Comparison of ENCODE assay signal across 8 cellular contexts in the genomic region with DNA sequence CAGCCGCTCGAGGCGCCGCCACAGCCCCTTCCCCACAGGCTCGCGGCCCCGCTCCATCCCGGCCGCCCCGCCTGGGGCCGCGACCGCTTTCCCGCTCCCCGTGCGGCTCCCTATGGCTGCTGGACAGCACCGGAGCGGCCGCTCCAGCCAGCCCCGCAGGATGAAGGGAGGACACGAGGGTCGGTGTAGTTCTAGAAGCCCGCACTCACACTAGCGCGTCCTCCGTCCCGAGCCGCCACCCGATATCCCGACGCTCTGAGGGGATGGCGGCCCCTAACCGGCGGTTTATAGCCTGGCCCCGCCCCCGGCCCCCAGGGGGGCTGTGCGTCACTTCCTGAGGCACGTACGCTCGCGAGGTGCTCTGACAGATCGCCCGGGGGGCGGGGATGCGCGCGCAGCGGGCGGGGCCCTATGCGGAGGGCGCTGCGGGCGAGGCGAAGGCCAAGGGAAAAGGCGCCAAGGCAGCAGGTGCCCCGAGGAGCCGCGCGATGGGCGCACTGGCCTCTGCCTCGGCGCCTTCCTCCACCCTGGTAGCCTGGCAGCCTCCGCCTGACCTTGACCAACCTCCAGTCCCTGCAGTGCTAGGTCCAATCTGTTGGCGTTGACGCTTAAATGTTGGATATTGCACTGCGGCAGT. TPM values are rescaled to one million over a fixed set of nuclear protein-coding genes. Genes with fewer than 3 reads are reported as not detected.
DNase-seq lines count a peak whose midpoint lies in the region; ATAC-seq, FAIRE-seq and TF ChIP-seq lines count a peak whose summit lies in the region.

A gene (minus strand): TSS at position 257 of the 637 bp plus-strand sequence. CDS start 4,991 bp downstream, outside the sequence.

- intact Hi-C loops in esophagus muscularis mucosa (cut with DNase I): no loop called here

- H3K9ac ChIP-seq in Karpas-422 (ENCODE audit: low read length): peak within 1 kb of the TSS; percentile 98

- ATAC-seq in GM21825 (IDR thresholded peaks at IDR 0.05; ENCODE audit: unreplicated experiment): peak; percentile 81
- ATAC-seq in activated T-cell treated with anti-CD3 and anti-CD28 coated beads, Interleukin-2, amount 50 U/mL, for 72 hours (replicated peaks in 1 of 2): peak; percentile 93 to 95

- TF ChIP-seq EP300 in esophagus muscularis mucosa (IDR thresholded peaks at IDR 0.05): peak; percentile 30

- H3K9me3 ChIP-seq in Karpas-422 (ENCODE audit: low read length) (no peaks in the 10 kb centered on the region), esophagus muscularis mucosa (no peaks in the 10 kb centered on the region)

- FAIRE-seq in RCC 7860 (lab: Jason Lieb, UNC): no peak

- H3K36me3 ChIP-seq in Karpas-422 (ENCODE audit: insufficient read depth, low read length) (peaks cover 19% of the 10 kb centered on the region; the same call in 1 of the 2 replicates), esophagus muscularis mucosa (no peaks in the 10 kb centered on the region)

- H3K27me3 Mint-ChIP-seq in activated T-cell treated with anti-CD3 and anti-CD28 coated beads, Interleukin-2, amount 50 U/mL, for 72 hours (ENCODE audit: low read depth): no peaks in the 10 kb centered on the region

- no peaks in the 10 kb centered on the region for H3K9me3 Mint-ChIP-seq in activated T-cell treated with anti-CD3 and anti-CD28 coated beads, Interleukin-2, amount 50 U/mL, for 72 hours

- peaks cover 39% of the 10 kb centered on the region for H4K20me1 ChIP-seq in Karpas-422 (ENCODE audit: insufficient read depth, low read depth, low read length)

- peaks cover 50% of the 10 kb centered on the region for H3K79me2 ChIP-seq in Karpas-422 (ENCODE audit: low read length)

- peak within 1 kb of the TSS; percentile 93 for H3K27ac Mint-ChIP-seq in activated T-cell treated with anti-CD3 and anti-CD28 coated beads, Interleukin-2, amount 50 U/mL, for 72 hours

- peak; percentile 93 for TF ChIP-seq POLR2A in esophagus muscularis mucosa (IDR thresholded peaks at IDR 0.05; ENCODE audit: low read depth)

- 0% methylated on average over 19 of the region's 66 CpGs for WGBS in esophagus muscularis mucosa

- H3K4me1 ChIP-seq in Karpas-422 (ENCODE audit: low read length): peaks cover 34% of the 10 kb centered on the region
- H3K4me1 ChIP-seq in esophagus muscularis mucosa: peaks cover 23 to 28% (median 26%) of the 10 kb centered on the region in 4 donors

- H3K4me1 Mint-ChIP-seq in activated T-cell treated with anti-CD3 and anti-CD28 coated beads, Interleukin-2, amount 50 U/mL, for 72 hours (ENCODE audit: low read depth): peaks cover 44% of the 10 kb centered on the region

- DNase-seq in DMS79 treated with DMSO at 0.1 percent for 48 hours (lab: John Stamatoyannopoulos, UW): peak; percentile 97
- DNase-seq in Karpas-422: peak; percentile 100
- DNase-seq in RCC 7860 (ENCODE audit: low spot score): peak; percentile 85
- DNase-seq in activated T-cell treated with anti-CD3 and anti-CD28 coated beads, Interleukin-2, amount 50 U/mL, for 72 hours: peak; percentile 98 to 99
- peak; percentile 97 for DNase-seq in esophagus muscularis mucosa (ENCODE audit: extremely low spot score)
- peak; percentile 95 for DNase-seq in myocyte (ENCODE audit: low read depth)
- peak; percentile 90 to 97 for DNase-seq in stimulated activated CD8-positive, alpha-beta memory T cell treated with anti-CD3 and anti-CD28 coated beads, Interleukin-7, amount 100 ng/mL, for 4 hours (ENCODE audit: low read depth in 2 of 2)

- H3K36me3 Mint-ChIP-seq in activated T-cell treated with anti-CD3 and anti-CD28 coated beads, Interleukin-2, amount 50 U/mL, for 72 hours (ENCODE audit: insufficient read depth in 2 of 2): peaks cover 8 to 9% of the 10 kb centered on the region in 2 donors

- peak within 1 kb of the TSS; percentile 97 for H3K4me2 ChIP-seq in Karpas-422 (ENCODE audit: low read depth, low read length, poor library complexity, severe bottlenecking)

- peak within 1 kb of the TSS; percentile 91 to 95 for H3K4me3 Mint-ChIP-seq in activated T-cell treated with anti-CD3 and anti-CD28 coated beads, Interleukin-2, amount 50 U/mL, for 72 hours

- H3K4me3 ChIP-seq in Karpas-422 (ENCODE audit: low read length) (peak within 1 kb of the TSS; percentile 85), esophagus muscularis mucosa (peak within 1 kb of the TSS; percentile 85 to 95 (median 92))

- H3K27me3 ChIP-seq in Karpas-422 (ENCODE audit: low read length) (no peaks in the 10 kb centered on the region), esophagus muscularis mucosa (no peaks in the 10 kb centered on the region)

- H3K27ac ChIP-seq in Karpas-422 (ENCODE audit: low read length): peak within 1 kb of the TSS; percentile 62
- peak within 1 kb of the TSS; percentile 96 to 98 (median 98) for H3K27ac ChIP-seq in esophagus muscularis mucosa (replicated peaks in 1 of 4)

- no peaks in the 10 kb centered on the region for H3K9me2 ChIP-seq in Karpas-422 (replicated peaks; ENCODE audit: insufficient read depth, low read length)

- TF ChIP-seq CTCF in esophagus muscularis mucosa (IDR thresholded peaks at IDR 0.05): peak in 1 of 3 experiments; percentile 19

- peak within 1 kb of the TSS; percentile 99 for H2AFZ ChIP-seq in Karpas-422 (ENCODE audit: low read length)

RNA-seq across cellular contexts. Expression of the gene that starts here (rescaled TPM):
- 105 and 111 TPM in 2 replicates for total RNA-seq in Karpas-422 (2014; rRNA removed; shearing (Covaris generic); ENCODE audit: low replicate concordance)
- 100 to 1,000 TPM; 164 to 174 TPM for total RNA-seq in activated T-cell treated with anti-CD3 and anti-CD28 coated beads, Interleukin-2, amount 50 U/mL, for 72 hours
- total RNA-seq in esophagus muscularis mucosa: 10 to 100 TPM; 47.5 to 81.3 (median 57.7) TPM
- total RNA-seq in myocyte: 69.1 and 106 TPM in 2 replicates
- polyA plus RNA-seq in myocyte (2012): 52.7 TPM

Comparison
In these comparisons a context has a peak if more than half of its experiments do, and no peak if none do; other contexts are left out.
1. Peak in every context shown above with its lines: DNase-seq, ATAC-seq, H3K4me3 ChIP-seq and H3K27ac ChIP-seq.